28 cellular contexts compared by ENCODE assay signal in the genomic region with DNA sequence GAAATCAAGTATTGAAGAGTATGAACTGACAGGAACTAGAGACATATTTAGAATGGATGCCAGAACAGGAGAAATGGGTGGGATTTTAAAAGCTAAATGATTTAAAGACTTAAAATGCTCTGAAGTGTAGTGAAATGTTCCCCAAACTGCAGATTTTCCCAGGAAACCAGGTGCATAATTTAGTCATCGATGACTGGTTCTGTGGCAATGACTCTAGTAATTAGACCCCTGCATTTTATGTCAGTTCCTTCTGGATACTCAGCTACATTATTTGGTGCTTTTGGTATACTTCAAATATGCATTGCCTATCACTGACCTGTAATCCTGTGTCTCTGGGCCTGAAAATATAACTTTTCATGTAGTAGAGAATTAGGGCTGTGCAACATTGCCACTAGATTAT. TPM values are rescaled to one million over a fixed set of nuclear protein-coding genes. Genes with fewer than 3 reads are reported as not detected.
"Had no signal": no experiment of that assay in that cellular context is flagged by ENCODE, and none has a peak within 500 bp of the region (broad histone marks: within the 10 kb centered on the region; RNA-seq: fewer than 3 reads in every experiment).

No MANE protein-coding gene starts in this region.

- ATAC-seq: left cardiac atrium; left lobe of liver; lower lobe of right lung; naive thymus-derived CD8-positive, alpha-beta T cell; pancreas; right cardiac atrium; sciatic nerve; stimulated activated naive B cell treated with anti-CD40 and anti-IgM and Interleukin-4, amounts not matched to agents 10 μg/mL and 1 μg/mL and 100 μg/mL, for 72 hours; stimulated activated naive CD8-positive, alpha-beta T cell treated with anti-CD3 and anti-CD28 coated beads, Interleukin-15, Interleukin-2, amounts not matched to agents 100 U/mL and 50 U/mL, for 24 hours had no signal

- H3K4me3 ChIP-seq: lower lobe of right lung, pancreas, prostate gland, skin epidermis, stomach, testis, thyroid gland, transverse colon, upper lobe of left lung, vagina had no signal

- DNase-seq: islet precursor cell; left cardiac atrium; lower lobe of right lung; mammary epithelial cell; mesenchymal stem cell; naive thymus-derived CD8-positive, alpha-beta T cell; nucleus accumbens; pancreas; posterior cingulate gyrus; retina; right cardiac atrium; stimulated activated CD4-positive, alpha-beta T cell treated with anti-CD3 and anti-CD28 coated beads, Interleukin-12 subunit alpha, Interleukin-12 subunit beta, amount 100 ng/mL, for 4 hours; stimulated activated CD4-positive, alpha-beta T cell treated with anti-CD3 and anti-CD28 coated beads, Interleukin-15, amount 100 ng/mL, for 24 hours; stimulated activated CD4-positive, alpha-beta T cell treated with anti-CD3 and anti-CD28 coated beads, Interleukin-2, amount 100 ng/mL, for 24 hours; stimulated activated CD4-positive, alpha-beta T cell treated with anti-CD3 and anti-CD28 coated beads, Interleukin-4, amount 100 ng/mL, for 1 hour; stimulated activated naive B cell treated with anti-CD40 and anti-IgM and Interleukin-4, amounts not matched to agents 10 μg/mL and 1 μg/mL and 100 μg/mL, for 72 hours; stimulated activated naive CD8-positive, alpha-beta T cell treated with anti-CD3 and anti-CD28 coated beads, Interleukin-15, Interleukin-2, amounts not matched to agents 100 U/mL and 50 U/mL, for 24 hours; stomach; testis; thyroid gland; transverse colon; upper lobe of left lung had no signal

RNA-seq across cellular contexts. Expression of a gene that starts 16.8 kb away (rescaled TPM):
- total RNA-seq: kidney epithelial cell; naive thymus-derived CD8-positive, alpha-beta T cell had no signal
- polyA plus RNA-seq: mammary epithelial cell; naive thymus-derived CD8-positive, alpha-beta T cell had no signal
